ENCODE assay signal across 1 cellular context in genomic region chr5:72063219-72063819, GRCh38.
TF ChIP-seq lines count a peak whose summit lies in the region.

No MANE protein-coding gene starts in this region.

TF ChIP-seq in HepG2, 621 proteins besides CTCF, POLR2A, EP300 and RAD21 (continued from another document):
- TF ChIP-seq GLMP (CRISPR knock-in tag; IDR thresholded peaks at IDR 0.05; ENCODE audit: borderline replicate concordance) = no peak
- peak; percentile 55; the same call in 1 of the 2 replicates for TF ChIP-seq ZNF652 (CRISPR knock-in tag; IDR thresholded peaks at IDR 0.05; ENCODE audit: borderline replicate concordance, low read depth)
- TF ChIP-seq EHMT2 (IDR thresholded peaks at IDR 0.05; ENCODE audit: borderline replicate concordance, low read depth, low read length) = peak; percentile 95; the same call in 1 of the 2 replicates
- TF ChIP-seq ZNF850 (CRISPR knock-in tag; conservative IDR thresholded peaks at IDR 0.05) = no peak
- peak; percentile 95 for TF ChIP-seq MIER2 (CRISPR knock-in tag; IDR thresholded peaks at IDR 0.05)
- TF ChIP-seq ERF (CRISPR knock-in tag; IDR thresholded peaks at IDR 0.05) = 0 out of 2 replicates have a peak, but pooled peaks have one; percentile 34
